ENCODE assay signal across 9 cellular contexts in the genomic region with DNA sequence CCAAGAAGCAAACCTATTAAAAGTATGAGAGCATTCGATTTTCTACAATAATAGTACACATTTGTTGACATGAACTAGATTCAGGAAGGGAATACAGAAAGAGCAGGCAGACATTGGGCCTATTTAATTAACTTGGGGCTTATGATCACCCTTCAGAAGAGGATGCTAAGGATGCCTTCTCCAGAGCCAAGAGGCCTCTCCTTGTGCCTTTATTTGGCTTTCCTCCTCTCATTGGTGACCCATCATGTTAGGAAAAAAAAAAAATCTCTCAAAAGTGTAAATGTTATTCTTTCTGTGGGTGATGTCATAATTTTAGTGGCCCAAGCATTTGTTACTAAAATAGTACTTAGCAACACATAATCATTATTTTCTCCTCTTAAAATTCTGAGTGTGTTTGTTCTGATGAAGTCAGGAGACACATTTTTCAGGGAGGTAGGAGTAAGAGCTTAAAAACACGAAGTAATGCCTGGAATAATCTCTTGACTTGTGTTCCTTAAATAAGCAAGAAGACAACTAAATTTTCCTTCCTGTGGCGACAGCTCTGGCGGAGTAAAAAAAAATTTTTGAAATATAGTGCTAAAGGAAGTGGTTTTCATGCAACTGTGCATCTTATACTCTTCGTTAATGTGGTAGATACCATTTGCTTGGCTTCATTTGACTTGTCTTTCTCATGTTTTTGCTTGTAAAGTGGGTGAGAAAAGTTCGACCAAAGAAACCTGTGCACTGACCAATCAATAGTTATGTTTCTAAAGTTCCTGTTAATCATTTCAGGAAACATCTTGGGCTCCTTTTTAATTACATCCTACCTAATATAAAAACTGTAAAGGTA. TPM values are rescaled to one million over a fixed set of nuclear protein-coding genes. Genes with fewer than 3 reads are reported as not detected.
DNase-seq lines count a peak whose midpoint lies in the region; ATAC-seq, FAIRE-seq and TF ChIP-seq lines count a peak whose summit lies in the region.
"Had no signal": no experiment of that assay in that cellular context is flagged by ENCODE, and none has a peak within 500 bp of the region (broad histone marks: within the 10 kb centered on the region; RNA-seq: fewer than 3 reads in every experiment).

No MANE protein-coding gene starts in this region.

- H3K36me3 ChIP-seq in astrocyte (ENCODE audit: insufficient read depth, low read length) (no peaks in the 10 kb centered on the region), endodermal cell (ENCODE audit: control insufficient read depth, insufficient read depth, low read length) (no peaks in the 10 kb centered on the region)
- H3K36me3 ChIP-seq: cardiac muscle cell had no signal

- H3K36me3 Mint-ChIP-seq in astrocyte (ENCODE audit: low read depth, unreplicated experiment) = no peaks in the 10 kb centered on the region
- H3K36me3 Mint-ChIP-seq in mesothelial cell of epicardium = no peaks in the 10 kb centered on the region
- H3K36me3 Mint-ChIP-seq in endodermal cell (ENCODE audit: low read depth) = no peaks in the 10 kb centered on the region

- H3K4me1 Mint-ChIP-seq in astrocyte (ENCODE audit: low read depth, unreplicated experiment) (peaks cover 22% of the 10 kb centered on the region), mesothelial cell of epicardium (peaks cover 18% of the 10 kb centered on the region), endodermal cell (peaks cover 2% of the 10 kb centered on the region)

- no peak overlapping the region for H3K4me3 ChIP-seq in astrocyte (ENCODE audit: insufficient read depth, low read depth, low read length)
- H3K4me3 ChIP-seq in endodermal cell (ENCODE audit: low read length) = no peak overlapping the region
- H3K4me3 ChIP-seq: cardiac muscle cell had no signal

- FAIRE-seq in astrocyte (lab: Jason Lieb, UNC) = no peak

- H3K27me3 ChIP-seq in astrocyte (ENCODE audit: insufficient read depth, low read length) (no peaks in the 10 kb centered on the region), endodermal cell (ENCODE audit: control insufficient read depth, insufficient read depth, low read length, poor library complexity, severe bottlenecking) (peaks cover 99% of the 10 kb centered on the region)

- ATAC-seq in GM19351 (IDR thresholded peaks at IDR 0.05; ENCODE audit: unreplicated experiment) = peak; percentile 79
- peak; percentile 82 for ATAC-seq in HG03159 (IDR thresholded peaks at IDR 0.05; ENCODE audit: unreplicated experiment)

- H3K4me1 ChIP-seq in astrocyte (ENCODE audit: insufficient read depth, low read length) (peaks cover 29% of the 10 kb centered on the region), endodermal cell (ENCODE audit: control insufficient read depth, insufficient read depth, low read length) (no peaks in the 10 kb centered on the region)

- DNase-seq in CD1c-positive myeloid dendritic cell (ENCODE audit: extremely low spot score) (peak; percentile 87), astrocyte (ENCODE audit: low read depth) (no peak), stromal cell of bone marrow (ENCODE audit: low read depth) (peak; percentile 78), mesothelial cell of epicardium (ENCODE audit: low spot score in 2 of 2, unreplicated experiment in 2 of 2) (no peak), ACHN (no peak), endodermal cell (no peak)

- peak overlapping the region; percentile 18 for H3K4me2 ChIP-seq in astrocyte (ENCODE audit: low read length)

- H2AFZ ChIP-seq in astrocyte (ENCODE audit: low read depth, low read length) = no peak overlapping the region

- H3K9ac ChIP-seq in astrocyte (ENCODE audit: low read length) = peak overlapping the region; percentile 21
- no peak overlapping the region for H3K9ac ChIP-seq in endodermal cell (ENCODE audit: extremely low read depth, low read length, poor library complexity, severe bottlenecking)

- H3K9me3 ChIP-seq in astrocyte (ENCODE audit: insufficient read depth, low read depth, low read length) (no peaks in the 10 kb centered on the region), endodermal cell (ENCODE audit: control insufficient read depth, low read length) (peaks cover 7% of the 10 kb centered on the region)

- H3K27ac Mint-ChIP-seq in astrocyte (ENCODE audit: unreplicated experiment) = no peak overlapping the region
- no peak overlapping the region for H3K27ac Mint-ChIP-seq in mesothelial cell of epicardium
- H3K27ac Mint-ChIP-seq in endodermal cell = no peak overlapping the region

- H3K27me3 Mint-ChIP-seq in astrocyte (ENCODE audit: low read depth, unreplicated experiment) (no peaks in the 10 kb centered on the region), mesothelial cell of epicardium (ENCODE audit: low read depth) (no peaks in the 10 kb centered on the region), endodermal cell (ENCODE audit: insufficient read depth) (peaks cover 98% of the 10 kb centered on the region)

- H4K20me1 ChIP-seq in astrocyte (ENCODE audit: insufficient read depth, low read length) = no peaks in the 10 kb centered on the region

- H3K27ac ChIP-seq in astrocyte (ENCODE audit: low read depth, low read length) = peak overlapping the region; percentile 51
- H3K27ac ChIP-seq in endodermal cell (ENCODE audit: low read depth, low read length) = no peak overlapping the region
- H3K27ac ChIP-seq: cardiac muscle cell had no signal

- TF ChIP-seq CTCF in astrocyte (IDR thresholded peaks at IDR 0.05; ENCODE audit: insufficient read depth, low read depth, low read length) = no peak
- TF ChIP-seq CTCF in mesothelial cell of epicardium (IDR thresholded peaks at IDR 0.05; ENCODE audit: unreplicated experiment) = no peak
- TF ChIP-seq CTCF in endodermal cell (conservative IDR thresholded peaks at IDR 0.05) = no peak

- H3K4me3 Mint-ChIP-seq in astrocyte (ENCODE audit: unreplicated experiment) (no peak overlapping the region), mesothelial cell of epicardium (no peak overlapping the region), endodermal cell (no peak overlapping the region)

- WGBS in endodermal cell (ENCODE audit: insufficient coverage in 1 of 2, insufficient read length in 1 of 2), 2 experiments = 87 to 90% methylated on average over 2 to 6 of the region's 6 CpGs

- no peaks in the 10 kb centered on the region for H3K9me3 Mint-ChIP-seq in astrocyte (ENCODE audit: unreplicated experiment)
- no peaks in the 10 kb centered on the region for H3K9me3 Mint-ChIP-seq in mesothelial cell of epicardium
- H3K9me3 Mint-ChIP-seq in endodermal cell = no peaks in the 10 kb centered on the region

- in situ Hi-C loops in ACHN (cut with HindIII; ENCODE audit: low pct_ligation_motif_present, low pct_unique_long_range_greater_than_20kb, low sequenced_read_pairs) = no loop called here

- no peaks in the 10 kb centered on the region for H3K79me2 ChIP-seq in astrocyte (ENCODE audit: insufficient read depth, low read length)

RNA-seq across cellular contexts. Expression of a gene that starts 11.3 kb away (rescaled TPM):
- total RNA-seq in astrocyte (89.1 and 93.1 TPM in 2 replicates), mesothelial cell of epicardium (67.8 to 74.8 TPM (median 72.9 TPM) in 3 replicates), endodermal cell (1 to 10 TPM; 1.3 to 4.9 TPM)
- 15.2 TPM for polyA plus RNA-seq in endodermal cell (2013, experiment 1 of 2)
- 13.7 TPM for polyA plus RNA-seq in endodermal cell (2013, experiment 2 of 2)

Comparison
In these comparisons a context has a peak if more than half of its experiments do, and no peak if none do; other contexts are left out.
1. DNase-seq: peak in CD1c-positive myeloid dendritic cell (single experiment) and stromal cell of bone marrow (single experiment); none in astrocyte (single experiment), mesothelial cell of epicardium (0 of 2), ACHN (single experiment) and endodermal cell (single experiment).
2. RNA of a gene that starts 11.3 kb away (total RNA-seq): 89.1 to 93.1 TPM in astrocyte and 67.8 to 74.8 TPM in mesothelial cell of epicardium; 1.3 to 4.9 TPM in endodermal cell; every median in the first group is over 10 times any median in the second.